ENCODE assay signal across 10 cellular contexts in the genomic region with DNA sequence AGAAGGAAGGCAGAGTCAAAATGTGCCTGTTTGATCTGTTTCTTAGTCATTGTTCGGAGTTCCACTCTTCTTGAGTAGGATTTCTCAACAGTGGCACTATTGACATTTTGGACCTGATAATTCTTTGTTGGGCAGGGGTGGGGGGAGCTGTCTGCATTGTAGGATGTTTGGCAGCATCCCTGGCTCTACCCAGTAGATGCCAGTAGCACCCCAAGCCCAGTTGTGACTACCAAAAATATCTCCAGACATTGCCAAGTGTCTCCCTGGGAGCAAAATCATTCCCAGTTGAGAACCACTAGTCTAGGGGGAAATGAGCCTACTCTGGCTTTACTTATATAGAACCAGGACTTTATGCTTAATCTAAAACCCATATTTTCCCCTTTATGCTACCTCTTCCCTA. TPM values are rescaled to one million over a fixed set of nuclear protein-coding genes. Genes with fewer than 3 reads are reported as not detected.
A peak's percentile ranks its signal among the peaks of the same experiment; 100 is the strongest.
DNase-seq lines count a peak whose midpoint lies in the region; ATAC-seq, FAIRE-seq and TF ChIP-seq lines count a peak whose summit lies in the region.
"Had no signal": no experiment of that assay in that cellular context is flagged by ENCODE, and none has a peak within 500 bp of the region (broad histone marks: within the 10 kb centered on the region; RNA-seq: fewer than 3 reads in every experiment).

No MANE protein-coding gene starts in this region.

- no peaks in the 10 kb centered on the region for H3K27me3 ChIP-seq in H7 (ENCODE audit: control insufficient read depth, insufficient read depth, low read length)
- H3K27me3 ChIP-seq in WERI-Rb-1 (ENCODE audit: insufficient read depth, low read depth, severe bottlenecking): no peaks in the 10 kb centered on the region
- no peaks in the 10 kb centered on the region for H3K27me3 ChIP-seq in foreskin keratinocyte
- no peaks in the 10 kb centered on the region for H3K27me3 ChIP-seq in skeletal muscle tissue (ENCODE audit: control insufficient read depth in 3 of 3, insufficient read depth in 3 of 3, low read length in 3 of 3)
- no peaks in the 10 kb centered on the region for H3K27me3 ChIP-seq in pancreas
- H3K27me3 ChIP-seq: body of pancreas had no signal

- no peak for FAIRE-seq in pancreas (lab: Jason Lieb, UNC)

- peaks cover 22% of the 10 kb centered on the region for H3K4me1 ChIP-seq in foreskin keratinocyte
- H3K4me1 ChIP-seq in skeletal muscle tissue (ENCODE audit: control insufficient read depth in 3 of 3, insufficient read depth in 3 of 3, low read length in 3 of 3): peaks cover 16 to 31% (median 19%) of the 10 kb centered on the region in 3 donors
- peaks cover 3 to 31% (median 10%) of the 10 kb centered on the region in 3 donors for H3K4me1 ChIP-seq in pancreas

- H3K9me3 ChIP-seq in WERI-Rb-1 (ENCODE audit: severe bottlenecking) (no peaks in the 10 kb centered on the region), skeletal muscle tissue (ENCODE audit: control insufficient read depth in 3 of 3, low read length in 3 of 3) (no peaks in the 10 kb centered on the region), pancreas (no peaks in the 10 kb centered on the region)
- H3K9me3 ChIP-seq: body of pancreas had no signal

- peak overlapping the region in 2 of 3 donors; percentile 82 to 95 for H3K9ac ChIP-seq in skeletal muscle tissue (ENCODE audit: low read depth in 1 of 3, low read length in 3 of 3)

- intact Hi-C loops in pancreas (cut with DNase I): no loop called here

- 15 to 21% methylated on average over 1 of the region's 1 CpG for WGBS in pancreas, 2 donors

- no peak for DNase-seq in H7
- no peak for DNase-seq in WERI-Rb-1
- DNase-seq in foreskin keratinocyte: no peak
- no peak for DNase-seq in foreskin melanocyte
- DNase-seq in pancreas: no peak
- no peak for DNase-seq in HT-29 (ENCODE audit: low spot score)
- DNase-seq in NK-92 treated with Interleukin-12 subunit alpha and Interleukin-12 subunit beta, amount 100 ng/mL, for 24 hours (lab: John Stamatoyannopoulos, UW): no peak
- DNase-seq: NCI-H2029 treated with DMSO at 0.1 percent for 48 hours had no signal

- H3K4me3 ChIP-seq in H7 (ENCODE audit: insufficient read depth, low read depth, low read length) (0 out of 2 replicates have a peak overlapping the region, but pooled peaks have one; percentile 78), WERI-Rb-1 (ENCODE audit: low read depth, low read length) (peak overlapping the region; percentile 88), skeletal muscle tissue (ENCODE audit: low read length in 3 of 3) (peak overlapping the region; percentile 84 to 96 (median 91)), pancreas (peak overlapping the region in 1 of 4 donors; percentile 98)

- no peak for ATAC-seq in foreskin keratinocyte
- ATAC-seq in pancreas: no peak

- TF ChIP-seq CTCF in WERI-Rb-1 (IDR thresholded peaks at IDR 0.05; ENCODE audit: low read depth, low read length) (no peak), foreskin keratinocyte (conservative IDR thresholded peaks at IDR 0.05) (peak; percentile 6), pancreas (IDR thresholded peaks at IDR 0.05) (no peak)

- H3K36me3 ChIP-seq in H7 (replicated peaks; ENCODE audit: control insufficient read depth, insufficient read depth, low read length) (no peaks in the 10 kb centered on the region; the same call in 1 of the 2 replicates), WERI-Rb-1 (peaks cover 12% of the 10 kb centered on the region), skeletal muscle tissue (ENCODE audit: control insufficient read depth in 3 of 3, insufficient read depth in 3 of 3, low read length in 3 of 3) (peaks cover 16 to 19% (median 17%) of the 10 kb centered on the region in 3 donors), pancreas (no peaks in the 10 kb centered on the region)

- H3K27ac ChIP-seq in WERI-Rb-1 (no peak overlapping the region), foreskin keratinocyte (no peak overlapping the region), skeletal muscle tissue (ENCODE audit: low read depth, low read length) (peak overlapping the region; percentile 88), pancreas (peak overlapping the region in 1 of 4 donors; percentile 82)

RNA-seq across cellular contexts. Expression of a gene that starts 1.1 kb away (rescaled TPM):
- 25.3 and 26.2 TPM in 2 replicates for total RNA-seq in H7 (2014; rRNA removed; shearing (Covaris generic))
- total RNA-seq in foreskin keratinocyte (16.7 and 17.1 TPM in 2 replicates), skeletal muscle tissue (12.5 TPM), pancreas (10 to 100 TPM in 2 of 6 donors, 1 to 10 TPM in 4; 6.4 to 12.9 (median 8.8) TPM)
- polyA plus RNA-seq in foreskin keratinocyte (14.7 and 14.9 TPM in 2 replicates), pancreas (10 to 100 TPM; 10.0 to 17.2 TPM)
- 16.8 and 19.7 TPM in 2 replicates for total RNA-seq in HT-29 (2014; rRNA removed; shearing (Covaris generic))

RNA-seq across cellular contexts. Expression of a gene that starts 53.6 kb away (rescaled TPM):
- 8.5 and 9.0 TPM in 2 replicates for total RNA-seq in H7 (2014; rRNA removed; shearing (Covaris generic))
- total RNA-seq in foreskin keratinocyte (1.2 and 1.3 TPM in 2 replicates), skeletal muscle tissue (3.1 TPM), pancreas (1 to 10 TPM; 1.4 to 4.1 (median 2.4) TPM)
- polyA plus RNA-seq in foreskin keratinocyte (1.7 and 2.0 TPM in 2 replicates), pancreas (1 to 10 TPM; 5.7 to 7.6 TPM)
- 0.38 and 0.99 TPM in 2 replicates for total RNA-seq in HT-29 (2014; rRNA removed; shearing (Covaris generic))

RNA-seq across cellular contexts. Expression of a gene that starts 53.7 kb away (rescaled TPM):
- total RNA-seq in H7 (2014; rRNA removed; shearing (Covaris generic)): 7.0 and 12.3 TPM in 2 replicates
- total RNA-seq in foreskin keratinocyte (19.1 and 19.5 TPM in 2 replicates), skeletal muscle tissue (5.2 TPM), pancreas (10 to 100 TPM; 24.3 to 60.1 (median 44.2) TPM)
- polyA plus RNA-seq in foreskin keratinocyte (24.0 and 24.5 TPM in 2 replicates), pancreas (100 to 1,000 TPM; 150 to 171 TPM)
- total RNA-seq in HT-29 (2014; rRNA removed; shearing (Covaris generic)): 52.6 and 58.8 TPM in 2 replicates

RNA-seq across cellular contexts. Expression of a gene that starts 59.5 kb away (rescaled TPM):
- 5.5 and 6.8 TPM in 2 replicates for total RNA-seq in H7 (2014; rRNA removed; shearing (Covaris generic))
- 1.1 TPM in 2 replicates for total RNA-seq in foreskin keratinocyte
- 1.1 and 1.6 TPM in 2 replicates for polyA plus RNA-seq in foreskin keratinocyte
- 0.52 TPM for total RNA-seq in skeletal muscle tissue
- 10 to 100 TPM in 4 of 6 donors, 1 to 10 TPM in 2; 8.6 to 18.2 (median 15.7) TPM for total RNA-seq in pancreas
- polyA plus RNA-seq in pancreas: 10 to 100 TPM; 11.6 to 14.3 TPM
- total RNA-seq in HT-29 (2014; rRNA removed; shearing (Covaris generic)): 24.9 and 38.1 TPM in 2 replicates
